1 cellular context compared by ENCODE assay signal in genomic region chr2:217922101-217923006, GRCh38.
TF ChIP-seq lines count a peak whose summit lies in the region.

No MANE protein-coding gene starts in this region.

TF ChIP-seq in HEK293, 187 proteins besides CTCF, POLR2A, EP300 and RAD21 (continued from another document):
- TF ChIP-seq HOXC10 (CRISPR knock-in tag; IDR thresholded peaks at IDR 0.05) = no peak
- no peak for TF ChIP-seq ZNF585B (tag by site-specific recombination; IDR thresholded peaks at IDR 0.05)
- TF ChIP-seq ZNF610 (tag by site-specific recombination; IDR thresholded peaks at IDR 0.05; ENCODE audit: borderline replicate concordance) = no peak
- TF ChIP-seq KLF16 (tag by site-specific recombination; IDR thresholded peaks at IDR 0.05) = no peak
- TF ChIP-seq ZNF18 (tag by site-specific recombination; IDR thresholded peaks at IDR 0.05) = no peak
- no peak for TF ChIP-seq ZNF169 (tag by site-specific recombination; IDR thresholded peaks at IDR 0.05)
- no peak for TF ChIP-seq ZNF24 (tag by site-specific recombination; IDR thresholded peaks at IDR 0.05)
- peak; percentile 53; the same call in 1 of the 2 replicates for TF ChIP-seq ZNF341 (tag by site-specific recombination; IDR thresholded peaks at IDR 0.05; ENCODE audit: low read depth)
- no peak for TF ChIP-seq ZBTB21 (tag by site-specific recombination; IDR thresholded peaks at IDR 0.05)
- no peak for TF ChIP-seq ZNF19 (tag by site-specific recombination; IDR thresholded peaks at IDR 0.05; ENCODE audit: low read depth)
- no peak for TF ChIP-seq ZNF677 (tag by site-specific recombination; IDR thresholded peaks at IDR 0.05)
- TF ChIP-seq EGR2 (tag by site-specific recombination; IDR thresholded peaks at IDR 0.05; ENCODE audit: low read depth) = peak; percentile 62
- TF ChIP-seq ZFHX2 (tag by site-specific recombination; conservative IDR thresholded peaks at IDR 0.05) = peak; percentile 51
- TF ChIP-seq ZNF37A (tag by site-specific recombination; IDR thresholded peaks at IDR 0.05) = no peak
- no peak for TF ChIP-seq ZNF48 (tag by site-specific recombination; IDR thresholded peaks at IDR 0.05)
- TF ChIP-seq ZNF398 (tag by site-specific recombination; IDR thresholded peaks at IDR 0.05) = no peak
- TF ChIP-seq ZNF747 (tag by site-specific recombination; IDR thresholded peaks at IDR 0.05) = no peak
